ENCODE assay signal across 1 cellular context in the genomic region with DNA sequence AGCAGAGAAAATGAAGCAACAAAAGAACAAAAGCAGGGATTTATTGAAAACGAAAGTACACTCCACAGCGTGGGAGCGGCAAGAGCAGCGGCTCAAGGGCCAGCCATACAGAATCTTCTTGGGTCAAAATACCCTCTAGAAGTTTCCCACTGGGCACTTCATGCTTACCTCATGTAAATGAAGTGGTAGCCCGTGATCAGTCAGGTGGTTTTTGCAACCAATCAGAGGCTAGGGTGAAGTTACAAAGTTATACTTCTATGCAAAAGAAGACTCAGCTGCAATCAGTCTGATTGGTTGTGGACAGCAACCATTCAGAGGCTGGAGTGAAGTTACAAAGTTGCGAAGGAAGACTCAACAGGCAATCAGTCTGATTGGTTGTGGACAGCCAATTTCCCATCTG.
TF ChIP-seq lines count a peak whose summit lies in the region.

No MANE protein-coding gene starts in this region.

TF ChIP-seq in GM23338, 12 proteins besides CTCF, POLR2A, EP300 and RAD21 (continued from another document):
- TF ChIP-seq, protein P1, sequence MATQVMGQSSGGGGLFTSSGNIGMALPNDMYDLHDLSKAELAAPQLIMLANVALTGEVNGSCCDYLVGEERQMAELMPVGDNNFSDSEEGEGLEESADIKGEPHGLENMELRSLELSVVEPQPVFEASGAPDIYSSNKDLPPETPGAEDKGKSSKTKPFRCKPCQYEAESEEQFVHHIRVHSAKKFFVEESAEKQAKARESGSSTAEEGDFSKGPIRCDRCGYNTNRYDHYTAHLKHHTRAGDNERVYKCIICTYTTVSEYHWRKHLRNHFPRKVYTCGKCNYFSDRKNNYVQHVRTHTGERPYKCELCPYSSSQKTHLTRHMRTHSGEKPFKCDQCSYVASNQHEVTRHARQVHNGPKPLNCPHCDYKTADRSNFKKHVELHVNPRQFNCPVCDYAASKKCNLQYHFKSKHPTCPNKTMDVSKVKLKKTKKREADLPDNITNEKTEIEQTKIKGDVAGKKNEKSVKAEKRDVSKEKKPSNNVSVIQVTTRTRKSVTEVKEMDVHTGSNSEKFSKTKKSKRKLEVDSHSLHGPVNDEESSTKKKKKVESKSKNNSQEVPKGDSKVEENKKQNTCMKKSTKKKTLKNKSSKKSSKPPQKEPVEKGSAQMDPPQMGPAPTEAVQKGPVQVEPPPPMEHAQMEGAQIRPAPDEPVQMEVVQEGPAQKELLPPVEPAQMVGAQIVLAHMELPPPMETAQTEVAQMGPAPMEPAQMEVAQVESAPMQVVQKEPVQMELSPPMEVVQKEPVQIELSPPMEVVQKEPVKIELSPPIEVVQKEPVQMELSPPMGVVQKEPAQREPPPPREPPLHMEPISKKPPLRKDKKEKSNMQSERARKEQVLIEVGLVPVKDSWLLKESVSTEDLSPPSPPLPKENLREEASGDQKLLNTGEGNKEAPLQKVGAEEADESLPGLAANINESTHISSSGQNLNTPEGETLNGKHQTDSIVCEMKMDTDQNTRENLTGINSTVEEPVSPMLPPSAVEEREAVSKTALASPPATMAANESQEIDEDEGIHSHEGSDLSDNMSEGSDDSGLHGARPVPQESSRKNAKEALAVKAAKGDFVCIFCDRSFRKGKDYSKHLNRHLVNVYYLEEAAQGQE (IDR thresholded peaks at IDR 0.05; ENCODE audit: unreplicated experiment): no peak
- TF ChIP-seq JUNB (IDR thresholded peaks at IDR 0.05; ENCODE audit: unreplicated experiment) (no peak), EZH2phosphoT487 (IDR thresholded peaks at IDR 0.05; ENCODE audit: unreplicated experiment) (no peak), STAT1 (IDR thresholded peaks at IDR 0.05; ENCODE audit: unreplicated experiment) (no peak), NANOG (IDR thresholded peaks at IDR 0.05; ENCODE audit: borderline replicate concordance) (no peak), POLR2AphosphoS5 (IDR thresholded peaks at IDR 0.05; ENCODE audit: low read depth) (no peak), EZH2 (IDR thresholded peaks at IDR 0.05; ENCODE audit: low read depth, unreplicated experiment) (no peak), ZNF331 (CRISPR knock-in tag; IDR thresholded peaks at IDR 0.05; ENCODE audit: low read depth) (no peak), ZNF114 (CRISPR knock-in tag; IDR thresholded peaks at IDR 0.05) (no peak)
- TF ChIP-seq, protein P2, sequence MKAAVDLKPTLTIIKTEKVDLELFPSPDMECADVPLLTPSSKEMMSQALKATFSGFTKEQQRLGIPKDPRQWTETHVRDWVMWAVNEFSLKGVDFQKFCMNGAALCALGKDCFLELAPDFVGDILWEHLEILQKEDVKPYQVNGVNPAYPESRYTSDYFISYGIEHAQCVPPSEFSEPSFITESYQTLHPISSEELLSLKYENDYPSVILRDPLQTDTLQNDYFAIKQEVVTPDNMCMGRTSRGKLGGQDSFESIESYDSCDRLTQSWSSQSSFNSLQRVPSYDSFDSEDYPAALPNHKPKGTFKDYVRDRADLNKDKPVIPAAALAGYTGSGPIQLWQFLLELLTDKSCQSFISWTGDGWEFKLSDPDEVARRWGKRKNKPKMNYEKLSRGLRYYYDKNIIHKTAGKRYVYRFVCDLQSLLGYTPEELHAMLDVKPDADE (IDR thresholded peaks at IDR 0.05): no peak
TF ChIP-seq in GM23338: peak in this region for 0.
